Comparison of ENCODE assay signal across 8 cellular contexts in genomic region chr18:64037812-64038414, GRCh38.
A peak's percentile ranks its signal among the peaks of the same experiment; 100 is the strongest.
DNase-seq lines count a peak whose midpoint lies in the region; ATAC-seq and TF ChIP-seq lines count a peak whose summit lies in the region.

No MANE protein-coding gene starts in this region.

- no peaks in the 10 kb centered on the region for H3K27me3 Mint-ChIP-seq in glutamatergic neuron (ENCODE audit: unreplicated experiment)

- H3K4me1 Mint-ChIP-seq in glutamatergic neuron (ENCODE audit: low read depth, unreplicated experiment): no peaks in the 10 kb centered on the region

- no peak overlapping the region for H3K4me3 Mint-ChIP-seq in glutamatergic neuron (ENCODE audit: unreplicated experiment)

- peak; percentile 43 for DNase-seq in GM03348 (ENCODE audit: low spot score)
- DNase-seq in HuH-7.5 (ENCODE audit: low spot score): peak; percentile 27
- peak; percentile 61 for DNase-seq in SK-MEL-5 (ENCODE audit: low read depth, low spot score)
- no peak for DNase-seq in glutamatergic neuron
- no peak for DNase-seq in activated CD4-positive, alpha-beta T cell treated with anti-CD3 and anti-CD28 coated beads, Interleukin-2, amount 50 U/mL, for 48 hours
- no peak for DNase-seq in effector CD8-positive, alpha-beta T cell (lab: John Stamatoyannopoulos, UW)

- in situ Hi-C loops in SK-MEL-5 (cut with HindIII; ENCODE audit: low pct_unique_long_range_greater_than_20kb, low sequenced_read_pairs): no loop called here

- ATAC-seq in GM21526 (IDR thresholded peaks at IDR 0.05; ENCODE audit: low FRiP score, unreplicated experiment) (peak; percentile 72), GM21423 (IDR thresholded peaks at IDR 0.05; ENCODE audit: unreplicated experiment) (no peak)

- peaks cover 8% of the 10 kb centered on the region for H3K36me3 Mint-ChIP-seq in glutamatergic neuron (ENCODE audit: unreplicated experiment)

- TF ChIP-seq CTCF in glutamatergic neuron (IDR thresholded peaks at IDR 0.05; ENCODE audit: partially characterized antibody, unreplicated experiment): peak; percentile 86

- peaks cover 3% of the 10 kb centered on the region for H3K9me3 Mint-ChIP-seq in glutamatergic neuron (ENCODE audit: unreplicated experiment)

- H3K27ac Mint-ChIP-seq in glutamatergic neuron (ENCODE audit: unreplicated experiment): no peak overlapping the region

Comparison
In these comparisons a context has a peak if more than half of its experiments do, and no peak if none do; other contexts are left out.
1. DNase-seq: peak in GM03348 (single experiment), HuH-7.5 (single experiment) and SK-MEL-5 (single experiment); none in glutamatergic neuron (single experiment), activated CD4-positive, alpha-beta T cell treated with anti-CD3 and anti-CD28 coated beads, Interleukin-2, amount 50 U/mL, for 48 hours (0 of 2) and effector CD8-positive, alpha-beta T cell (single experiment).